13 cellular contexts compared by ENCODE assay signal in the genomic region with DNA sequence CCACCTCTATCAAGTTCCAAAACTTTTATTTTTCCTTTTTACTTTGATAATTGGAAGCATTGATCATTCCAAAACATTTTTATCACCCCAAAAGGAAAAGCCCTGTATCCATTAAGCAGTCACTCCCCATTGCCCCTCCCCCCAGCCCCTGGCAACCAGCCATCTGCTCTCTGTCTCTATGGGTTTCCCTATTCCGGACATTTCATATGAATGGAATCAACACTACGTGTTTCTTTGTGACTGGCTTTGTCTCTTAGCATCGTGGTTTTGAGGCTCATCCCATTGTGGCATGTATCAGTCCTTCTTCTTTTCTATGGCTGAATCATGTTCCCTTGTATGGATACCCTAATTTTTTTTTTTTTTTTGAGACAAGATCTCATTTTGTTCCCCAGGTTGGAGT.
"Had no signal": no experiment of that assay in that cellular context is flagged by ENCODE, and none has a peak within 500 bp of the region (broad histone marks: within the 10 kb centered on the region; RNA-seq: fewer than 3 reads in every experiment).

No MANE protein-coding gene starts in this region.

- DNase-seq: activated B cell treated with CpG ODN at 0.5 μM for 24 hours; activated CD4-positive, alpha-beta T cell treated with anti-CD3 and anti-CD28 coated beads, Interleukin-2, amount 50 U/mL, for 1 hour; activated naive CD4-positive, alpha-beta T cell treated with anti-CD3 and anti-CD28 coated beads, Interleukin-2, amount 50 U/mL, for 16 hours; activated T-cell treated with anti-CD3 and anti-CD28 coated beads, Interleukin-2, amount 50 U/mL, for 1 hour; adrenal gland; central memory CD4-positive, alpha-beta T cell; esophagus squamous epithelium; left ventricle myocardium inferior; pancreas; stimulated activated CD4-positive, alpha-beta T cell treated with anti-CD3 and anti-CD28 coated beads, Interleukin-15, amount 100 ng/mL, for 24 hours; stimulated activated CD4-positive, alpha-beta T cell treated with anti-CD3 and anti-CD28 coated beads, Interleukin-4, amount 100 ng/mL, for 24 hours; upper lobe of left lung had no signal

- H3K4me3 ChIP-seq: adrenal gland, esophagus squamous epithelium, heart left ventricle, left ventricle myocardium inferior, pancreas, upper lobe of left lung had no signal
